ENCODE assay signal across 29 cellular contexts in the genomic region with DNA sequence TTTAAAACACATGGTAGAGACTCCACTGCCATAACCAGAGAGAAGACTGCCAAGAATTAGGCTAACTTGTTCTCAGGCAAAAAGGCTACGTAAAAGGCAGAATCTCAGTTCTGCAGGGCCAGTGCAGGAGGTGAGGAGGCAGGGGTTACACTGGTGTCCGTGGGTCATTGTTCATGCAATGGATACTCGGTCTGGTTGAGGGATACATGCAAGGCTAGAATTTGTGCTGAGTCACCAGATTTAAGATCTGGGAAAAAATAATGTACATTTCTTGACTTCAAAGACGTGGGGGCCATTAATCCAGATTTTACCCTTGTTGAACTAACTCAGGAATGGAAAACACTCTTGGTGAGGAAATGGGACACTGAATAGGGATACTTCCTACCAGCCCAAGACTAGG.
"Had no signal": no experiment of that assay in that cellular context is flagged by ENCODE, and none has a peak within 500 bp of the region (broad histone marks: within the 10 kb centered on the region; RNA-seq: fewer than 3 reads in every experiment).

No MANE protein-coding gene starts in this region.

- ATAC-seq: activated CD8-positive, alpha-beta memory T cell treated with anti-CD3 and anti-CD28 coated beads, Interleukin-2, amount 10 ng/mL, durations not matched to agents 7 days and 5 days; esophagus mucosa; heart left ventricle; left colon; sciatic nerve; stimulated activated memory B cell treated with anti-CD40 and anti-IgM and Interleukin-4, amounts not matched to agents 10 μg/mL and 1 μg/mL and 100 μg/mL, for 72 hours; stimulated activated naive CD8-positive, alpha-beta T cell treated with anti-CD3 and anti-CD28 coated beads, Interleukin-15, amount 100 ng/mL, for 72 hours had no signal

- H3K4me3 Mint-ChIP-seq: activated CD4-positive, alpha-beta memory T cell treated with anti-CD3 and anti-CD28 coated beads, Interleukin-2, amount 10 ng/mL, durations not matched to agents 7 days and 5 days; activated CD8-positive, alpha-beta memory T cell treated with anti-CD3 and anti-CD28 coated beads, Interleukin-2, amount 10 ng/mL, durations not matched to agents 7 days and 5 days; immature natural killer cell; mesothelial cell of epicardium; naive B cell; nephron progenitor cell; stimulated activated memory B cell treated with anti-CD40 and anti-IgM and Interleukin-4, amounts not matched to agents 10 μg/mL and 1 μg/mL and 100 μg/mL, for 72 hours; stimulated activated naive CD8-positive, alpha-beta T cell treated with anti-CD3 and anti-CD28 coated beads, Interleukin-15, amount 100 ng/mL, for 72 hours had no signal

- H3K4me3 ChIP-seq: heart left ventricle, ovary, skin epidermis, upper lobe of left lung, vagina had no signal

- H3K9me3 Mint-ChIP-seq: immature natural killer cell, nephron progenitor cell had no signal

- H3K36me3 ChIP-seq: ovary, upper lobe of left lung, vagina had no signal

- H3K4me1 Mint-ChIP-seq: nephron progenitor cell had no signal

- H3K27ac ChIP-seq: heart left ventricle, ovary, skin epidermis, upper lobe of left lung, vagina had no signal

- H3K9me3 ChIP-seq: heart left ventricle, ovary, upper lobe of left lung, vagina had no signal

- H3K4me1 ChIP-seq: upper lobe of left lung, vagina had no signal

- H3K27me3 ChIP-seq: heart left ventricle, ovary, upper lobe of left lung, vagina had no signal

- H3K27me3 Mint-ChIP-seq: activated CD4-positive, alpha-beta memory T cell treated with anti-CD3 and anti-CD28 coated beads, Interleukin-2, amount 10 ng/mL, durations not matched to agents 7 days and 5 days; activated CD8-positive, alpha-beta memory T cell treated with anti-CD3 and anti-CD28 coated beads, Interleukin-2, amount 10 ng/mL, durations not matched to agents 7 days and 5 days; naive B cell; progenitor cell of endocrine pancreas; stimulated activated memory B cell treated with anti-CD40 and anti-IgM and Interleukin-4, amounts not matched to agents 10 μg/mL and 1 μg/mL and 100 μg/mL, for 72 hours; stimulated activated naive CD8-positive, alpha-beta T cell treated with anti-CD3 and anti-CD28 coated beads, Interleukin-15, amount 100 ng/mL, for 72 hours had no signal

- DNase-seq: activated CD4-positive, alpha-beta memory T cell treated with anti-CD3 and anti-CD28 coated beads, Interleukin-2, amount 10 ng/mL, durations not matched to agents 7 days and 5 days; activated CD4-positive, alpha-beta T cell treated with anti-CD3 and anti-CD28 coated beads for 4 hours; activated CD4-positive, CD25-positive, alpha-beta regulatory T cell; activated CD8-positive, alpha-beta memory T cell treated with anti-CD3 and anti-CD28 coated beads, Interleukin-2, amount 10 ng/mL, durations not matched to agents 7 days and 5 days; activated T-cell treated with anti-CD3 and anti-CD28 coated beads, Interleukin-2, amount 50 U/mL, for 48 hours; amygdala; caudate nucleus; cortex of kidney; foreskin fibroblast; heart left ventricle; hypothalamus; immature natural killer cell; kidney; left colon; naive B cell; nephron progenitor cell; ovary; stimulated activated CD4-positive, alpha-beta T cell treated with anti-CD3 and anti-CD28 coated beads, Interleukin-4, amount 100 ng/mL, for 24 hours; stimulated activated naive CD8-positive, alpha-beta T cell treated with anti-CD3 and anti-CD28 coated beads, Interleukin-15, amount 100 ng/mL, for 72 hours; substantia nigra; upper lobe of left lung had no signal

- H3K27ac Mint-ChIP-seq: activated CD4-positive, alpha-beta memory T cell treated with anti-CD3 and anti-CD28 coated beads, Interleukin-2, amount 10 ng/mL, durations not matched to agents 7 days and 5 days; activated CD8-positive, alpha-beta memory T cell treated with anti-CD3 and anti-CD28 coated beads, Interleukin-2, amount 10 ng/mL, durations not matched to agents 7 days and 5 days; activated T-helper 2 cell treated with anti-CD3 and anti-CD28 coated beads, Interferon-gamma antibody, Interleukin-2, Interleukin-4, amounts not matched to agents 10 μg/mL and 5 μg/mL and 100 μg/mL, durations not matched to agents 14 hours and 24 hours and 36 hours; immature natural killer cell; mesothelial cell of epicardium; nephron progenitor cell; progenitor cell of endocrine pancreas; stimulated activated memory B cell treated with anti-CD40 and anti-IgM and Interleukin-4, amounts not matched to agents 10 μg/mL and 1 μg/mL and 100 μg/mL, for 72 hours had no signal
